ENCODE assay signal across 19 cellular contexts in the genomic region with DNA sequence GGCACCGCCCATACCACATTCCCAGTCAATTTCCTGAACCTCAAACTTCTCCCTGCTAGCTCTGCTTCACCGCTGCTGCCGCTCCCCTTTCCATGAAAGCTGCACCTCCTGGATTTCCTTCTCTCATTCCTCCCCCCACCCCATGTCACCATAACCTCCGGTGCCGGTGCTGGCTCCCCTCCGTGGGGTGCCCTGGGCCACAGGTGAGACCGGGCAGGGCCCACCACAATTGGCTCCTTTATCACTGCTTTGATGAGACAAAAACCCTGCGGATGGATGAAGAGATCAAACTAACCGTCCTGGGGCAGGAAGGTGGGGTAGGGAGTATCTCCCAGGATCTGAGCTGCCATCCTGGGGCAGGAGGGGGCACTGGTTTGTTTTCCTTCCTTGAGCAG.
DNase-seq lines count a peak whose midpoint lies in the region; ATAC-seq and TF ChIP-seq lines count a peak whose summit lies in the region.
"Had no signal": no experiment of that assay in that cellular context is flagged by ENCODE, and none has a peak within 500 bp of the region (broad histone marks: within the 10 kb centered on the region; RNA-seq: fewer than 3 reads in every experiment).

No MANE protein-coding gene starts in this region.

- intact Hi-C loops in Calu3 (cut with micrococcal nuclease; ENCODE audit: unreplicated experiment): no loop called here

- H3K9me3 Mint-ChIP-seq in Calu3 (ENCODE audit: low read depth, unreplicated experiment): no peaks in the 10 kb centered on the region
- H3K9me3 Mint-ChIP-seq in nephron progenitor cell: no peaks in the 10 kb centered on the region
- H3K9me3 Mint-ChIP-seq in stimulated activated naive B cell treated with anti-CD40 and anti-IgM and Interleukin-4, amounts not matched to agents 10 μg/mL and 1 μg/mL and 100 μg/mL, for 72 hours: no peaks in the 10 kb centered on the region
- H3K9me3 Mint-ChIP-seq: CD8-positive, alpha-beta T cell had no signal

- H3K27ac ChIP-seq in WERI-Rb-1: no peak overlapping the region
- H3K27ac ChIP-seq: BLaER1 treated with 17β-estradiol and CSF1 and Interleukin-3, amounts not matched to agents 10 nM and 100 nM; HL-60 had no signal

- no peaks in the 10 kb centered on the region for H3K27me3 ChIP-seq in WERI-Rb-1 (ENCODE audit: insufficient read depth, low read depth, severe bottlenecking)
- H3K27me3 ChIP-seq: BLaER1 treated with 17β-estradiol and CSF1 and Interleukin-3, amounts not matched to agents 10 nM and 100 nM had no signal

- DNase-seq in Calu3 (no peak), SW480 (ENCODE audit: low spot score) (peak; percentile 98), islet precursor cell (peak; percentile 54), nephron progenitor cell (no peak), WERI-Rb-1 (no peak), NCI-H2196 (lab: John Stamatoyannopoulos, UW; ENCODE audit: unreplicated experiment) (no peak), Ammon's horn (ENCODE audit: low spot score) (no peak)
- DNase-seq in stimulated activated naive B cell treated with anti-CD40 and anti-IgM and Interleukin-4, amounts not matched to agents 10 μg/mL and 1 μg/mL and 100 μg/mL, for 72 hours: no peak
- DNase-seq: 8988T; CD8-positive, alpha-beta T cell; DMS 273 treated with DMSO at 0.1 percent for 48 hours; DMS53; DND-41; EL; GOT3 had no signal

- no peaks in the 10 kb centered on the region for H3K9me3 ChIP-seq in WERI-Rb-1 (ENCODE audit: severe bottlenecking)
- H3K9me3 ChIP-seq: BLaER1 treated with 17β-estradiol and CSF1 and Interleukin-3, amounts not matched to agents 10 nM and 100 nM; HAP-1 had no signal

- no peak overlapping the region for H3K27ac Mint-ChIP-seq in Calu3 (ENCODE audit: unreplicated experiment)
- peak overlapping the region; percentile 29 for H3K27ac Mint-ChIP-seq in nephron progenitor cell
- no peak overlapping the region for H3K27ac Mint-ChIP-seq in stimulated activated naive B cell treated with anti-CD40 and anti-IgM and Interleukin-4, amounts not matched to agents 10 μg/mL and 1 μg/mL and 100 μg/mL, for 72 hours
- H3K27ac Mint-ChIP-seq: B cell; CD8-positive, alpha-beta T cell had no signal

- H3K4me3 Mint-ChIP-seq in Calu3 (ENCODE audit: low read depth, unreplicated experiment): no peak overlapping the region
- H3K4me3 Mint-ChIP-seq in nephron progenitor cell: no peak overlapping the region
- no peak overlapping the region for H3K4me3 Mint-ChIP-seq in stimulated activated naive B cell treated with anti-CD40 and anti-IgM and Interleukin-4, amounts not matched to agents 10 μg/mL and 1 μg/mL and 100 μg/mL, for 72 hours
- H3K4me3 Mint-ChIP-seq: B cell; CD8-positive, alpha-beta T cell had no signal

- ATAC-seq in stimulated activated naive B cell treated with anti-CD40 and anti-IgM and Interleukin-4, amounts not matched to agents 10 μg/mL and 1 μg/mL and 100 μg/mL, for 72 hours (replicated peaks): no peak
- ATAC-seq: CD8-positive, alpha-beta T cell had no signal

- H3K27me3 Mint-ChIP-seq in Calu3 (ENCODE audit: unreplicated experiment): peaks cover 87% of the 10 kb centered on the region
- H3K27me3 Mint-ChIP-seq in nephron progenitor cell (ENCODE audit: low read depth, poor library complexity): peaks cover 64% of the 10 kb centered on the region
- peaks cover 55 to 61% of the 10 kb centered on the region in 2 donors for H3K27me3 Mint-ChIP-seq in stimulated activated naive B cell treated with anti-CD40 and anti-IgM and Interleukin-4, amounts not matched to agents 10 μg/mL and 1 μg/mL and 100 μg/mL, for 72 hours

- H3K4me3 ChIP-seq in WERI-Rb-1 (ENCODE audit: low read depth, low read length): no peak overlapping the region
- H3K4me3 ChIP-seq: BLaER1 treated with 17β-estradiol and CSF1 and Interleukin-3, amounts not matched to agents 10 nM and 100 nM; HAP-1 had no signal

- TF ChIP-seq CTCF in Calu3 (IDR thresholded peaks at IDR 0.05; ENCODE audit: unreplicated experiment) (peak; percentile 2), nephron progenitor cell (IDR thresholded peaks at IDR 0.05) (no peak), WERI-Rb-1 (IDR thresholded peaks at IDR 0.05; ENCODE audit: low read depth, low read length) (no peak)

- CTCF ChIA-PET in Calu3 (lab: Charles Lee): interaction anchor here (0.6 to 1.2 kb wide), 3 partner anchors 16 to 27 kb away, joined by 3 to 5 read pairs (median 3); no protein-coding TSS in a partner anchor

- H3K4me1 Mint-ChIP-seq in Calu3 (ENCODE audit: low read depth, unreplicated experiment): no peaks in the 10 kb centered on the region
- peaks cover 43% of the 10 kb centered on the region for H3K4me1 Mint-ChIP-seq in nephron progenitor cell
- no peaks in the 10 kb centered on the region for H3K4me1 Mint-ChIP-seq in stimulated activated naive B cell treated with anti-CD40 and anti-IgM and Interleukin-4, amounts not matched to agents 10 μg/mL and 1 μg/mL and 100 μg/mL, for 72 hours
- H3K4me1 Mint-ChIP-seq: B cell had no signal

- no TSS peak for BruUV-seq in Calu3 (replicated peaks; lab: Mats Ljungman, UMichigan)

- H3K36me3 Mint-ChIP-seq in Calu3 (ENCODE audit: insufficient read depth, unreplicated experiment): no peaks in the 10 kb centered on the region
- no peaks in the 10 kb centered on the region for H3K36me3 Mint-ChIP-seq in nephron progenitor cell (ENCODE audit: low read depth)
- no peaks in the 10 kb centered on the region for H3K36me3 Mint-ChIP-seq in stimulated activated naive B cell treated with anti-CD40 and anti-IgM and Interleukin-4, amounts not matched to agents 10 μg/mL and 1 μg/mL and 100 μg/mL, for 72 hours
- H3K36me3 Mint-ChIP-seq: CD8-positive, alpha-beta T cell had no signal

- no peaks in the 10 kb centered on the region for H3K36me3 ChIP-seq in WERI-Rb-1
- H3K36me3 ChIP-seq: BLaER1 treated with 17β-estradiol and CSF1 and Interleukin-3, amounts not matched to agents 10 nM and 100 nM; HAP-1 had no signal

Comparison
In these comparisons a context has a peak if more than half of its experiments do, and no peak if none do; other contexts are left out.
1. DNase-seq: peak in SW480 (single experiment) and islet precursor cell (single experiment); none in Calu3 (single experiment), nephron progenitor cell (single experiment), WERI-Rb-1 (single experiment), NCI-H2196 (single experiment), Ammon's horn (single experiment) and stimulated activated naive B cell treated with anti-CD40 and anti-IgM and Interleukin-4, amounts not matched to agents 10 μg/mL and 1 μg/mL and 100 μg/mL, for 72 hours (single experiment).